ENCODE assay signal across 8 cellular contexts in the genomic region with DNA sequence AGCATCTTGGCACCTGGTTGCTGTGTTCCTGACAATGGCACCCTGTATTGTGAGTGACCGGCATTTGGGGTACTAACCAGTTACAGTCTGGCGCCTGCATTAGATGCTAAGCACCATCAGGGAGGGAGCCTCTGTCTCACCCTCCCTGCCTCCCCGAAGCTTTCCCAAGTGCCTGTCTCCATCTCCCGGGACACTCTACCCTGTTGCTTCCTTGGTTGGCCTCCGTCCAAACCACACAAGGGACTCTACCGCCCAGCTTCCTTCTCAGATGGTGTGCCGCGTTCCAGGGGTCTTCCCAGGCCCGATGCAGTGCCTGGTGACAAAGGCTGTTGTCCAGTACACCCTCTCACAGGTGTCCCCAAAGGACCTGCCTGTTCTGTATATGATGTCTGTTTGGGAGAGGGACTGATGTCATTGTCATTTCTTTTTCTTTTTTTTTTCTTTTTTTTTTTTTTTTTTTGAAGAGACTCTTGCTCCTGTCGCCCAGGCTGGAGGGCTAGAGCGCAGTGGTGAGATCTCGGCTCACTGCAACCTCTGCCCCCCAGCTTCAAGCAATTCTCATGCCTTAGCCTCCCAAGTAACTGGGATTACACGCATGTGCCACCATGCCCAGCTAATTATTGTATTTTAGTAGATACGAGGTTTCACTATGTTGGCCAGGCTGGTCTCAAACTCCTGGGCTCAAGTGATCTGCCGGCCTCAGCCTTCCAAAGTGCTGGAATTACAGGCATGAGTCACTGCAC. TPM values are rescaled to one million over a fixed set of nuclear protein-coding genes. Genes with fewer than 3 reads are reported as not detected.
DNase-seq lines count a peak whose midpoint lies in the region; ATAC-seq and TF ChIP-seq lines count a peak whose summit lies in the region.

No MANE protein-coding gene starts in this region.

- no peak for DNase-seq in T-helper 1 cell
- DNase-seq in WTC11 (ENCODE audit: low spot score), result no peak
- peak; percentile 69 for DNase-seq in glomerular visceral epithelial cell (ENCODE audit: extremely low spot score)
- DNase-seq in stimulated activated naive B cell treated with anti-CD40 and anti-IgM and Interleukin-4, amounts not matched to agents 10 μg/mL and 1 μg/mL and 100 μg/mL, for 72 hours, result no peak
- no peak for DNase-seq in NCI-H526 treated with DMSO at 0.1 percent for 48 hours (lab: John Stamatoyannopoulos, UW)

- no peaks in the 10 kb centered on the region for H3K27me3 Mint-ChIP-seq in T-helper 1 cell treated with Interleukin-12 subunit alpha and Interleukin-12 subunit beta and Interleukin-4 antibody, amounts not matched to agents 30 μg/mL and 1 μg/mL, for 36 hours (ENCODE audit: low read depth)
- no peaks in the 10 kb centered on the region for H3K27me3 Mint-ChIP-seq in WTC11 (ENCODE audit: low read depth)
- no peaks in the 10 kb centered on the region for H3K27me3 Mint-ChIP-seq in stimulated activated naive B cell treated with anti-CD40 and anti-IgM and Interleukin-4, amounts not matched to agents 10 μg/mL and 1 μg/mL and 100 μg/mL, for 72 hours

- no peak overlapping the region for H3K4me3 Mint-ChIP-seq in T-helper 1 cell treated with Interleukin-12 subunit alpha and Interleukin-12 subunit beta and Interleukin-4 antibody, amounts not matched to agents 30 μg/mL and 1 μg/mL, for 36 hours
- no peak overlapping the region for H3K4me3 Mint-ChIP-seq in WTC11
- no peak overlapping the region for H3K4me3 Mint-ChIP-seq in stimulated activated naive B cell treated with anti-CD40 and anti-IgM and Interleukin-4, amounts not matched to agents 10 μg/mL and 1 μg/mL and 100 μg/mL, for 72 hours

- TF ChIP-seq CTCF in WTC11 (IDR thresholded peaks at IDR 0.05), result no peak

- POLR2A ChIA-PET in WTC11 (lab: Charles Lee), result interaction anchor here (0.7 kb wide), 1 partner anchor 1382 kb away, joined by 7 read pairs; no protein-coding TSS in a partner anchor

- CTCF ChIA-PET in WTC11 (lab: Charles Lee), result interaction anchor here (1.3 to 2.1 kb wide), 3 partner anchors 10 to 279 kb away, joined by 5 to 7 read pairs (median 5); no protein-coding TSS in a partner anchor

- H3K27ac Mint-ChIP-seq in T-helper 1 cell treated with Interleukin-12 subunit alpha and Interleukin-12 subunit beta and Interleukin-4 antibody, amounts not matched to agents 30 μg/mL and 1 μg/mL, for 36 hours, result peak overlapping the region; percentile 73
- H3K27ac Mint-ChIP-seq in WTC11, result peak overlapping the region; percentile 57
- H3K27ac Mint-ChIP-seq in stimulated activated naive B cell treated with anti-CD40 and anti-IgM and Interleukin-4, amounts not matched to agents 10 μg/mL and 1 μg/mL and 100 μg/mL, for 72 hours, result peak overlapping the region; percentile 85

- H3K36me3 Mint-ChIP-seq in T-helper 1 cell treated with Interleukin-12 subunit alpha and Interleukin-12 subunit beta and Interleukin-4 antibody, amounts not matched to agents 30 μg/mL and 1 μg/mL, for 36 hours (ENCODE audit: low read depth), result peaks cover 27% of the 10 kb centered on the region
- H3K36me3 Mint-ChIP-seq in WTC11, result peaks cover 38% of the 10 kb centered on the region
- peaks cover 34 to 56% of the 10 kb centered on the region in 2 donors for H3K36me3 Mint-ChIP-seq in stimulated activated naive B cell treated with anti-CD40 and anti-IgM and Interleukin-4, amounts not matched to agents 10 μg/mL and 1 μg/mL and 100 μg/mL, for 72 hours

- ATAC-seq in WTC11 (no peak), GM21529 (IDR thresholded peaks at IDR 0.05; ENCODE audit: unreplicated experiment) (no peak), HG02970 (IDR thresholded peaks at IDR 0.05; ENCODE audit: low FRiP score, unreplicated experiment) (no peak)
- no peak for ATAC-seq in stimulated activated naive B cell treated with anti-CD40 and anti-IgM and Interleukin-4, amounts not matched to agents 10 μg/mL and 1 μg/mL and 100 μg/mL, for 72 hours (replicated peaks)

- peaks cover 30% of the 10 kb centered on the region for H3K4me1 Mint-ChIP-seq in T-helper 1 cell treated with Interleukin-12 subunit alpha and Interleukin-12 subunit beta and Interleukin-4 antibody, amounts not matched to agents 30 μg/mL and 1 μg/mL, for 36 hours (ENCODE audit: low read depth)
- peaks cover 46% of the 10 kb centered on the region for H3K4me1 Mint-ChIP-seq in WTC11
- H3K4me1 Mint-ChIP-seq in stimulated activated naive B cell treated with anti-CD40 and anti-IgM and Interleukin-4, amounts not matched to agents 10 μg/mL and 1 μg/mL and 100 μg/mL, for 72 hours, result peaks cover 85 to 97% of the 10 kb centered on the region in 2 donors

- H3K9me3 Mint-ChIP-seq in T-helper 1 cell treated with Interleukin-12 subunit alpha and Interleukin-12 subunit beta and Interleukin-4 antibody, amounts not matched to agents 30 μg/mL and 1 μg/mL, for 36 hours, result no peaks in the 10 kb centered on the region
- no peaks in the 10 kb centered on the region for H3K9me3 Mint-ChIP-seq in WTC11
- no peaks in the 10 kb centered on the region for H3K9me3 Mint-ChIP-seq in stimulated activated naive B cell treated with anti-CD40 and anti-IgM and Interleukin-4, amounts not matched to agents 10 μg/mL and 1 μg/mL and 100 μg/mL, for 72 hours

TF ChIP-seq in WTC11, 78 proteins besides CTCF, POLR2A, EP300 and RAD21:
- TF ChIP-seq TEAD4 (CRISPR knock-in tag; IDR thresholded peaks at IDR 0.05) (no peak), ZSCAN18 (CRISPR knock-in tag; IDR thresholded peaks at IDR 0.05) (no peak), MXD4 (CRISPR knock-in tag; IDR thresholded peaks at IDR 0.05; ENCODE audit: borderline replicate concordance) (no peak), NFYB (CRISPR knock-in tag; conservative IDR thresholded peaks at IDR 0.05; ENCODE audit: low read depth) (no peak), TEAD1 (CRISPR knock-in tag; IDR thresholded peaks at IDR 0.05) (no peak)

RNA-seq across cellular contexts. Expression of gene SNN, which starts 6.7 kb away (rescaled TPM):
- 54.2 to 65.2 TPM (median 56.2 TPM) in 3 replicates for total RNA-seq in WTC11 (2021)
